In the genomic region with DNA sequence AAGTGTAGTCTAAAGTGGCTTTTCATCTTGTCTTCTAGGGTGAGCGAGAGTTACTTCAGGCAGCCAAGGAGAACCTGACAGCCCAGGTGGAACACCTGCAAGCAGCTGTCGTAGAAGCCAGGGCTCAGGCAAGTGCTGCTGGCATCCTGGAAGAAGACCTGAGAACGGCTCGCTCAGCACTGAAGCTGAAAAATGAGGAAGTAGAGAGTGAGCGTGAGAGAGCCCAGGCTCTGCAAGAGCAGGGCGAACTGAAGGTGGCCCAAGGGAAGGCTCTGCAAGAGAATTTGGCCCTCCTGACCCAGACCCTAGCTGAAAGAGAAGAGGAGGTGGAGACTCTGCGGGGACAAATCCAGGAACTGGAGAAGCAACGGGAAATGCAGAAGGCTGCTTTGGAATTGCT, we compare ENCODE assay signal across 15 cellular contexts. TPM values are rescaled to one million over a fixed set of nuclear protein-coding genes. Genes with fewer than 3 reads are reported as not detected.
DNase-seq lines count a peak whose midpoint lies in the region; ATAC-seq and TF ChIP-seq lines count a peak whose summit lies in the region.
"Had no signal": no experiment of that assay in that cellular context is flagged by ENCODE, and none has a peak within 500 bp of the region (broad histone marks: within the 10 kb centered on the region; RNA-seq: fewer than 3 reads in every experiment).

No MANE protein-coding gene starts in this region.

- H3K36me3 ChIP-seq in OCI-LY1 (ENCODE audit: insufficient read depth, low read length) (peaks cover 90% of the 10 kb centered on the region), neutrophil (peaks cover 99% of the 10 kb centered on the region), A673 (ENCODE audit: insufficient read depth, low read length, poor library complexity, severe bottlenecking) (peaks cover 57% of the 10 kb centered on the region), hepatocyte (replicated peaks; ENCODE audit: insufficient read depth, low read depth) (no peaks in the 10 kb centered on the region)

- no peaks in the 10 kb centered on the region for H3K27me3 ChIP-seq in OCI-LY1 (ENCODE audit: insufficient read depth, low read length)
- no peaks in the 10 kb centered on the region for H3K27me3 ChIP-seq in neutrophil
- H3K27me3 ChIP-seq in A673 (replicated peaks; ENCODE audit: insufficient read depth, low read depth, low read length, poor library complexity): no peaks in the 10 kb centered on the region
- H3K27me3 ChIP-seq in hepatocyte: no peaks in the 10 kb centered on the region
- H3K27me3 ChIP-seq: SJSA1, suprapubic skin had no signal

- H3K4me1 ChIP-seq in OCI-LY1 (ENCODE audit: insufficient read depth, low read length, severe bottlenecking) (peaks cover 19% of the 10 kb centered on the region), neutrophil (ENCODE audit: control insufficient read depth in 1 of 2, insufficient read depth in 1 of 2, low read depth in 1 of 2, low read length in 1 of 2) (no peaks in the 10 kb centered on the region), A673 (ENCODE audit: insufficient read depth, low read length, poor library complexity, severe bottlenecking) (no peaks in the 10 kb centered on the region), hepatocyte (ENCODE audit: insufficient read depth) (peaks cover 6% of the 10 kb centered on the region)
- H3K4me1 ChIP-seq: SJSA1, suprapubic skin had no signal

- no peaks in the 10 kb centered on the region for H3K9me3 ChIP-seq in OCI-LY1 (ENCODE audit: low read length)
- no peaks in the 10 kb centered on the region for H3K9me3 ChIP-seq in neutrophil
- no peaks in the 10 kb centered on the region for H3K9me3 ChIP-seq in A673 (ENCODE audit: low read depth, low read length, poor library complexity, severe bottlenecking)
- H3K9me3 ChIP-seq in hepatocyte (ENCODE audit: low read depth): no peaks in the 10 kb centered on the region
- H3K9me3 ChIP-seq: SJSA1, suprapubic skin had no signal

- ATAC-seq in GM18907 (IDR thresholded peaks at IDR 0.05; ENCODE audit: unreplicated experiment) (peak; percentile 67), HG02763 (IDR thresholded peaks at IDR 0.05; ENCODE audit: unreplicated experiment) (peak; percentile 43)

- H2AFZ ChIP-seq in OCI-LY1 (ENCODE audit: low read length): no peak overlapping the region
- no peak overlapping the region for H2AFZ ChIP-seq in hepatocyte

- no peak for DNase-seq in A673 (ENCODE audit: low spot score)
- DNase-seq in hepatocyte (ENCODE audit: low spot score): no peak
- no peak for DNase-seq in NK-92 (lab: John Stamatoyannopoulos, UW; ENCODE audit: unreplicated experiment)
- DNase-seq: activated CD8-positive, alpha-beta memory T cell treated with anti-CD3 and anti-CD28 coated beads for 24 hours; anterior cingulate cortex; NCI-H1930; nucleus accumbens; stimulated activated CD4-positive, alpha-beta T cell treated with anti-CD3 and anti-CD28 coated beads, Interleukin-4, amount 100 ng/mL, for 1 hour had no signal

- POLR2A ChIA-PET in A673 (lab: Charles Lee; ENCODE audit: low non-redundant PET): no interaction called here

- no peaks in the 10 kb centered on the region for H3F3A ChIP-seq in OCI-LY1 (ENCODE audit: insufficient read depth, low read length)

- H3K4me2 ChIP-seq in OCI-LY1 (ENCODE audit: low read length): no peak overlapping the region; the same call in 1 of the 2 replicates
- H3K4me2 ChIP-seq in hepatocyte: no peak overlapping the region

- H3K9me2 ChIP-seq in OCI-LY1 (ENCODE audit: low read depth, low read length) (no peaks in the 10 kb centered on the region), hepatocyte (replicated peaks; ENCODE audit: insufficient read depth) (no peaks in the 10 kb centered on the region)

- 95% methylated on average over 8 of the region's 8 CpGs for WGBS in hepatocyte (ENCODE audit: low lambda C conversion rate, missing lambda C conversion rate)

- CTCF ChIA-PET in A673 (lab: Charles Lee): no interaction called here

- TF ChIP-seq CTCF in OCI-LY1 (IDR thresholded peaks at IDR 0.05; ENCODE audit: low read length) (no peak), neutrophil (IDR thresholded peaks at IDR 0.05) (no peak), A673 (conservative IDR thresholded peaks at IDR 0.05; ENCODE audit: low read depth, low read length) (no peak), hepatocyte (IDR thresholded peaks at IDR 0.05; ENCODE audit: poor library complexity) (no peak)

- no peak overlapping the region for H3K9ac ChIP-seq in OCI-LY1 (ENCODE audit: low read length)

- H3K79me2 ChIP-seq in OCI-LY1 (ENCODE audit: insufficient read depth, low read length) (no peaks in the 10 kb centered on the region), hepatocyte (no peaks in the 10 kb centered on the region)

- H3K4me3 ChIP-seq in OCI-LY1 (ENCODE audit: low read depth, low read length, poor library complexity, severe bottlenecking) (no peak overlapping the region), neutrophil (ENCODE audit: low read depth in 1 of 2, low read length in 1 of 2) (no peak overlapping the region), A673 (ENCODE audit: low read depth, low read length, poor library complexity, severe bottlenecking) (no peak overlapping the region), hepatocyte (no peak overlapping the region)
- H3K4me3 ChIP-seq: SJSA1, suprapubic skin had no signal

- H4K20me1 ChIP-seq in OCI-LY1 (ENCODE audit: insufficient read depth, low read length) (no peaks in the 10 kb centered on the region), hepatocyte (ENCODE audit: insufficient read depth, poor library complexity, severe bottlenecking) (no peaks in the 10 kb centered on the region)

- BruUV-seq in A673 (replicated peaks; lab: Mats Ljungman, UMichigan): no TSS peak

- H3K27ac ChIP-seq in OCI-LY1 (ENCODE audit: low read depth, low read length, poor library complexity, severe bottlenecking) (peak overlapping the region; percentile 46), neutrophil (peak overlapping the region; percentile 47), A673 (ENCODE audit: low read depth, low read length, poor library complexity, severe bottlenecking) (no peak overlapping the region), hepatocyte (no peak overlapping the region)
- H3K27ac ChIP-seq: SJSA1, suprapubic skin had no signal

- intact Hi-C loops in A673 (cut with micrococcal nuclease; ENCODE audit: unreplicated experiment): no loop called here

RNA-seq across cellular contexts. Expression of gene C20orf173, which starts 27.1 kb away (rescaled TPM):
- total RNA-seq in A673 (2021) (not detected in 2 replicates), hepatocyte (not detected in 2 replicates)
- not detected in 2 replicates for polyA plus RNA-seq in hepatocyte
- total RNA-seq: epithelial cell of proximal tubule, SJSA1, suprapubic skin had no signal

RNA-seq across cellular contexts. Expression of gene ERGIC3, which starts 39.5 kb away (rescaled TPM):
- total RNA-seq in A673 (2021) (256 and 258 TPM in 2 replicates), hepatocyte (369 and 375 TPM in 2 replicates)
- 298 and 309 TPM in 2 replicates for polyA plus RNA-seq in hepatocyte

RNA-seq across cellular contexts. Expression of gene CEP250, which starts 47.0 kb away (rescaled TPM):
- total RNA-seq in A673 (2021) (56.6 and 59.0 TPM in 2 replicates), hepatocyte (9.6 and 12.4 TPM in 2 replicates)
- 18.5 and 23.4 TPM in 2 replicates for polyA plus RNA-seq in hepatocyte

Comparison
In these comparisons a context has a peak if more than half of its experiments do, and no peak if none do; other contexts are left out.
1. H3K27ac ChIP-seq: peak in OCI-LY1 (single experiment) and neutrophil (single experiment); none in A673 (single experiment) and hepatocyte (single experiment).